Comparison of ENCODE assay signal across 1 cellular context in the genomic region with DNA sequence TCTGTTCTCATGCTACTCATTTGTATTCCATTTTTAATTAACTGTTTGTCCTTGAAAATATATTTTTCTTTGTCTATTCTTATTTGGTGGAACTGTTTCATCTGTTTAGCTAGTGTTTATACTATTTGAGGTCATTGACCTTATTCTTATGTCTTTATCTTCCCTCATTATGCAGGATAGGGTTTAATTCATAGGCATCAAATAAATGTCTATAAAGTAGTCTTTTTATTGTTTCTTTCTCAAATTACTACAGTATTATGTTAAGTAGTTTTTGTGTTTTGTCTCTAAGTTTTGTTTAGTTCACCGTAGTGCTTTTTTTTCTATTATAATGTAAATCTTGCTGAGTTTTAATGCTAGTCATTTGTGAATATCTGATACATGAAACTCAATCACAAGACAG.
TF ChIP-seq lines count a peak whose summit lies in the region.

No MANE protein-coding gene starts in this region.

TF ChIP-seq in SK-N-SH treated with all-trans-retinoic acid at 6 μM for 48 hours, 23 proteins besides CTCF, POLR2A, EP300 and RAD21 (continued from another document):
- TF ChIP-seq, protein P1, sequence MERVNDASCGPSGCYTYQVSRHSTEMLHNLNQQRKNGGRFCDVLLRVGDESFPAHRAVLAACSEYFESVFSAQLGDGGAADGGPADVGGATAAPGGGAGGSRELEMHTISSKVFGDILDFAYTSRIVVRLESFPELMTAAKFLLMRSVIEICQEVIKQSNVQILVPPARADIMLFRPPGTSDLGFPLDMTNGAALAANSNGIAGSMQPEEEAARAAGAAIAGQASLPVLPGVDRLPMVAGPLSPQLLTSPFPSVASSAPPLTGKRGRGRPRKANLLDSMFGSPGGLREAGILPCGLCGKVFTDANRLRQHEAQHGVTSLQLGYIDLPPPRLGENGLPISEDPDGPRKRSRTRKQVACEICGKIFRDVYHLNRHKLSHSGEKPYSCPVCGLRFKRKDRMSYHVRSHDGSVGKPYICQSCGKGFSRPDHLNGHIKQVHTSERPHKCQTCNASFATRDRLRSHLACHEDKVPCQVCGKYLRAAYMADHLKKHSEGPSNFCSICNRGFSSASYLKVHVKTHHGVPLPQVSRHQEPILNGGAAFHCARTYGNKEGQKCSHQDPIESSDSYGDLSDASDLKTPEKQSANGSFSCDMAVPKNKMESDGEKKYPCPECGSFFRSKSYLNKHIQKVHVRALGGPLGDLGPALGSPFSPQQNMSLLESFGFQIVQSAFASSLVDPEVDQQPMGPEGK (CRISPR knock-in tag; IDR thresholded peaks at IDR 0.05; ENCODE audit: borderline replicate concordance): no peak
- no peak for TF ChIP-seq ISL1 (CRISPR knock-in tag; IDR thresholded peaks at IDR 0.05)
